ENCODE assay signal across 19 cellular contexts in the genomic region with DNA sequence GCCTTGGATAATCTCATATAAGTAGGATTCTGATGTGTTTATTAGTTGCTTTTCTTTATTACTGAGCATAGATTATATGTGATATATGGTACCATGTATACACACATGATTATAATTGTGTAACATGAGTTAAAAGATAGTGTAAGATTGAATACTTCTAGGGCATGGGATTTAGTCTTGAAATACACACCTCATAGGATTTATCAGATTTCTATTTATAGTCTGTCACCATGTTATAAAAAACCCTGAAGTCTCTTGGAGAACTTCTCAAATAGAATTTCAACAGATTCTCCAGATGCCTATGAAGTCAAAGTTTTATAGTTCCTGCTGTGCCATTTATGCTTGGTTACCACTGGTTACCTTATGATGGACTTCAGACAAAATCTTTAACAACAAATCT.
"Had no signal": no experiment of that assay in that cellular context is flagged by ENCODE, and none has a peak within 500 bp of the region (broad histone marks: within the 10 kb centered on the region; RNA-seq: fewer than 3 reads in every experiment).

No MANE protein-coding gene starts in this region.

- H3K36me3 ChIP-seq: SJCRH30 had no signal

- ATAC-seq: SK-N-SH treated with all-trans-retinoic acid at 6 μM for 48 hours had no signal

- DNase-seq: KBM-7, MV-4-11, NCI-H1048, NCI-H1105, NCI-H1417, NCI-H1436 treated with DMSO at 0.1 percent for 48 hours, NCI-H1694, NCI-H187 treated with DMSO at 0.1 percent for 48 hours, NCI-H2029 treated with DMSO at 0.1 percent for 48 hours, NCI-H2171 treated with DMSO at 0.1 percent for 48 hours, NCI-H345, NCI-H446 treated with DMSO at 0.1 percent for 48 hours, NCI-H524, NCI-H526 treated with DMSO at 0.1 percent for 48 hours, NCI-H748 treated with DMSO at 0.1 percent for 48 hours, RPMI8226, SHP77 treated with DMSO at 0.1 percent for 48 hours, SJCRH30 had no signal

- H3K9me3 ChIP-seq: SJCRH30 had no signal

- H3K4me3 ChIP-seq: SJCRH30 had no signal

- H3K27ac ChIP-seq: SJCRH30 had no signal

- H3K27me3 ChIP-seq: SJCRH30 had no signal

- H3K4me1 ChIP-seq: SJCRH30 had no signal
